17 cellular contexts compared by ENCODE assay signal in the genomic region with DNA sequence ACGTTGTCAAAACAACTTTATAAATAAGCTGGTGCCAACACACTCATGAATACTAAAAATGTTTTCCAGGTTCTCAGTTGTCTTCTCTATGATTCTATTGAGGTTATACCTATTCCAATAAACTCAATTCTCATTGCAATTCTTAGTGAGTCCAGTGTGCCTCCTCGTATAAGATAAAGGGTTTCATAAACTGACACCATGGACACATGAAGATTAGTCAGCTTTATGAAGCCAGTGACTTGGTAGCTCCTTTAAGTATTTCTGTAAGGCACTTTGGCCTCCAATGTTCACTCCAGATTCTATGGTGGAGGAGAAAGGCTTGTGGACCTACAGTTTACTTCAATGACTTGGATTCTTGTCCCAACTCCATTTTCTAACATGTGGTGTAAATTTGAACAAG.
DNase-seq lines count a peak whose midpoint lies in the region; ATAC-seq and TF ChIP-seq lines count a peak whose summit lies in the region.
"Had no signal": no experiment of that assay in that cellular context is flagged by ENCODE, and none has a peak within 500 bp of the region (broad histone marks: within the 10 kb centered on the region; RNA-seq: fewer than 3 reads in every experiment).

No MANE protein-coding gene starts in this region.

- no peaks in the 10 kb centered on the region for H3K27me3 ChIP-seq in HCT116 (ENCODE audit: insufficient read depth, low read length)
- H3K27me3 ChIP-seq in IMR-90 (ENCODE audit: control insufficient read depth, insufficient read depth, low read length), result no peaks in the 10 kb centered on the region
- H3K27me3 ChIP-seq: BE2C had no signal

- no peak overlapping the region for H3K27ac ChIP-seq in HCT116 (ENCODE audit: low read depth, low read length)
- H3K27ac ChIP-seq in IMR-90 (ENCODE audit: insufficient read depth, low read length), result no peak overlapping the region

- POLR2A ChIA-PET in HCT116 (lab: Charles Lee) (no interaction called here), IMR-90 (lab: Charles Lee; ENCODE audit: unreplicated experiment) (no interaction called here)

- intact Hi-C loops in HCT116 (cut with micrococcal nuclease) (no loop called here), IMR-90 (cut with micrococcal nuclease) (no loop called here), posterior cingulate gyrus (cut with DNase I) (no loop called here)

- H3K14ac ChIP-seq in IMR-90 (replicated peaks; ENCODE audit: low read depth, low read length), result no peak overlapping the region

- H3K9me3 Mint-ChIP-seq in memory B cell (peaks cover 3% of the 10 kb centered on the region), glutamatergic neuron (ENCODE audit: unreplicated experiment) (peaks cover 3% of the 10 kb centered on the region)
- peaks cover 4% of the 10 kb centered on the region for H3K9me3 Mint-ChIP-seq in stimulated activated memory B cell treated with anti-CD40 and anti-IgM and Interleukin-4, amounts not matched to agents 10 μg/mL and 1 μg/mL and 100 μg/mL, for 72 hours

- H4K8ac ChIP-seq in IMR-90 (ENCODE audit: low read depth in 2 of 2, low read length in 2 of 2), result no peak overlapping the region

- no peak for TF ChIP-seq RAD21 in HCT116 (IDR thresholded peaks at IDR 0.05; ENCODE audit: low read depth)
- no peak for TF ChIP-seq RAD21 in IMR-90 (IDR thresholded peaks at IDR 0.05; ENCODE audit: low read length)

- H3K18ac ChIP-seq in IMR-90 (ENCODE audit: low read depth, low read length), result no peak overlapping the region

- no peak overlapping the region for H2BK15ac ChIP-seq in IMR-90 (ENCODE audit: low read depth, low read length)

- no peak overlapping the region for H3K4me3 ChIP-seq in HCT116 (replicated peaks in 1 of 2; ENCODE audit: low read depth in 1 of 2, low read length in 2 of 2)
- H3K4me3 ChIP-seq in IMR-90 (ENCODE audit: insufficient read depth, low read depth, low read length), result no peak overlapping the region

- no peaks in the 10 kb centered on the region for H3K9me2 ChIP-seq in HCT116 (ENCODE audit: insufficient read depth)

- DNase-seq in HCT116 (ENCODE audit: low read depth, low spot score) (no peak), IMR-90 (no peak), memory B cell (ENCODE audit: low spot score in 2 of 2) (no peak), posterior cingulate gyrus (no peak), glutamatergic neuron (no peak)
- no peak for DNase-seq in stimulated activated CD4-positive, alpha-beta T cell treated with anti-CD3 and anti-CD28 coated beads, Interleukin-2, amount 100 ng/mL, for 24 hours
- DNase-seq: BE2C; C1 segment of cervical spinal cord; CD4-positive, CD25-positive, alpha-beta regulatory T cell; CD8-positive, alpha-beta memory T cell; COR-L47; DMS 273 treated with DMSO at 0.1 percent for 48 hours; DMS53; DND-41; EL; H9 had no signal

- dilution Hi-C loops in IMR-90 (cut with HindIII; ENCODE audit: low sequenced_read_pairs, unreplicated experiment), result no loop called here

- H2BK5ac ChIP-seq in IMR-90 (ENCODE audit: low read depth, low read length, poor library complexity, severe bottlenecking), result no peak overlapping the region

- no peak overlapping the region for H4K91ac ChIP-seq in IMR-90 (ENCODE audit: insufficient read depth, low read depth, low read length)

- H3K36me3 Mint-ChIP-seq in memory B cell (peaks cover 3% of the 10 kb centered on the region), glutamatergic neuron (ENCODE audit: unreplicated experiment) (peaks cover 4% of the 10 kb centered on the region)
- peaks cover 5% of the 10 kb centered on the region for H3K36me3 Mint-ChIP-seq in stimulated activated memory B cell treated with anti-CD40 and anti-IgM and Interleukin-4, amounts not matched to agents 10 μg/mL and 1 μg/mL and 100 μg/mL, for 72 hours
- H3K36me3 Mint-ChIP-seq: CD4-positive, CD25-positive, alpha-beta regulatory T cell; CD8-positive, alpha-beta memory T cell had no signal

- WGBS in IMR-90 (ENCODE audit: extremely low coverage in 2 of 2, insufficient read length in 1 of 2), 2 experiments, result no CpG with 5 or more reads among the region's 2 CpGs

- H3K9ac ChIP-seq in HCT116 (ENCODE audit: low read length) (no peak overlapping the region), IMR-90 (ENCODE audit: low read depth, low read length) (no peak overlapping the region)

- 0 out of 2 replicates have a peak, but pooled peaks cover 3% of the 10 kb centered on the region for H3K9me1 ChIP-seq in IMR-90 (ENCODE audit: insufficient read depth, low read length)

- RAD21 ChIA-PET in HCT116 (lab: Charles Lee; ENCODE audit: low non-redundant PET in 1 of 2, low total read pairs in 2 of 2, uncharacterized antibody in 2 of 2, unreplicated experiment in 2 of 2), result no interaction called here

- H4K20me1 ChIP-seq in HCT116 (ENCODE audit: insufficient read depth), result no peaks in the 10 kb centered on the region
- H4K20me1 ChIP-seq in IMR-90 (ENCODE audit: insufficient read depth, low read length), result no peaks in the 10 kb centered on the region

- H3K36me3 ChIP-seq in HCT116 (ENCODE audit: control insufficient read depth in 1 of 2, insufficient read depth in 2 of 2, low read length in 2 of 2) (no peaks in the 10 kb centered on the region), IMR-90 (ENCODE audit: control insufficient read depth, insufficient read depth, low read length) (no peaks in the 10 kb centered on the region)
- H3K36me3 ChIP-seq: BE2C had no signal

- CTCF ChIA-PET in HCT116 (lab: Charles Lee) (no interaction called here), IMR-90 (lab: Yijun Ruan, JAX) (interaction anchor here (0.6 kb wide), 1 partner anchor 10 kb away, joined by 3 read pairs; no protein-coding TSS in a partner anchor)

- H2BK120ac ChIP-seq in IMR-90 (ENCODE audit: low read depth, low read length), result peak overlapping the region; percentile 18; the same call in 1 of the 2 replicates

- no peak overlapping the region for H3K56ac ChIP-seq in IMR-90 (ENCODE audit: extremely low read depth, insufficient read depth, low read length)

- H2BK20ac ChIP-seq in IMR-90 (ENCODE audit: low read depth, low read length), result no peak overlapping the region

- H3K79me1 ChIP-seq in IMR-90 (ENCODE audit: low read depth in 1 of 2, low read length in 2 of 2), result no peaks in the 10 kb centered on the region

- H3K27ac Mint-ChIP-seq in memory B cell (peak overlapping the region; percentile 31), glutamatergic neuron (ENCODE audit: unreplicated experiment) (no peak overlapping the region)
- H3K27ac Mint-ChIP-seq in stimulated activated memory B cell treated with anti-CD40 and anti-IgM and Interleukin-4, amounts not matched to agents 10 μg/mL and 1 μg/mL and 100 μg/mL, for 72 hours, result peak overlapping the region; percentile 81
- H3K27ac Mint-ChIP-seq: H9 had no signal

- H3K4me1 Mint-ChIP-seq in memory B cell, result peaks cover 41% of the 10 kb centered on the region
- peaks cover 60% of the 10 kb centered on the region for H3K4me1 Mint-ChIP-seq in stimulated activated memory B cell treated with anti-CD40 and anti-IgM and Interleukin-4, amounts not matched to agents 10 μg/mL and 1 μg/mL and 100 μg/mL, for 72 hours
- peaks cover 4% of the 10 kb centered on the region for H3K4me1 Mint-ChIP-seq in glutamatergic neuron (ENCODE audit: low read depth, unreplicated experiment)

- in situ Hi-C loops in IMR-90 (cut with MboI; ENCODE audit: low sequenced_read_pairs), result no loop called here

- no peaks in the 10 kb centered on the region for H3K79me2 ChIP-seq in HCT116 (ENCODE audit: insufficient read depth, low read length)

- H2AFZ ChIP-seq in HCT116 (ENCODE audit: low read depth, low read length, poor library complexity, severe bottlenecking), result peak overlapping the region; percentile 51
- no peak overlapping the region for H2AFZ ChIP-seq in IMR-90 (replicated peaks; ENCODE audit: low read length, poor library complexity)

- H3K4me1 ChIP-seq in HCT116 (ENCODE audit: control insufficient read depth in 1 of 2, insufficient read depth in 2 of 2, low read length in 2 of 2) (peaks cover 0 to 15% of the 10 kb centered on the region in 2 experiments; a peak in 2 of 4 replicates), IMR-90 (ENCODE audit: control insufficient read depth, insufficient read depth, low read length) (peaks cover 10% of the 10 kb centered on the region)
- H3K4me1 ChIP-seq: BE2C had no signal

- H3K4me2 ChIP-seq in HCT116 (ENCODE audit: low read length), result no peak overlapping the region
- no peak overlapping the region for H3K4me2 ChIP-seq in IMR-90 (ENCODE audit: low read depth, low read length)

- no peak overlapping the region for H4K5ac ChIP-seq in IMR-90 (ENCODE audit: low read depth, low read length)

- no peak overlapping the region for H2AK5ac ChIP-seq in IMR-90 (ENCODE audit: low read depth, low read length)

- no peaks in the 10 kb centered on the region for H3K9me3 ChIP-seq in HCT116 (ENCODE audit: control insufficient read depth in 1 of 2, insufficient read depth in 1 of 2, low read depth in 1 of 2, low read length in 2 of 2)
- H3K9me3 ChIP-seq in IMR-90 (ENCODE audit: control insufficient read depth, insufficient read depth, low read length), result no peaks in the 10 kb centered on the region
- H3K9me3 ChIP-seq: BE2C had no signal

- H3K4me3 Mint-ChIP-seq in memory B cell, result no peak overlapping the region
- H3K4me3 Mint-ChIP-seq in stimulated activated memory B cell treated with anti-CD40 and anti-IgM and Interleukin-4, amounts not matched to agents 10 μg/mL and 1 μg/mL and 100 μg/mL, for 72 hours, result no peak overlapping the region
- H3K4me3 Mint-ChIP-seq in glutamatergic neuron (ENCODE audit: unreplicated experiment), result no peak overlapping the region
- H3K4me3 Mint-ChIP-seq: CD4-positive, CD25-positive, alpha-beta regulatory T cell; CD8-positive, alpha-beta memory T cell; H9 had no signal

- TF ChIP-seq POLR2A in HCT116 (IDR thresholded peaks at IDR 0.05; ENCODE audit: borderline replicate concordance, extremely low read depth, insufficient read depth, insufficient read length) (no peak), IMR-90 (IDR thresholded peaks at IDR 0.05; ENCODE audit: low read depth, low read length) (no peak)

- H3K4ac ChIP-seq in IMR-90 (ENCODE audit: low read depth, low read length), result no peak overlapping the region

- no peak overlapping the region for H2AK9ac ChIP-seq in IMR-90 (replicated peaks; ENCODE audit: low read depth, low read length, poor library complexity)

- ATAC-seq in HCT116 (no peak), IMR-90 (ENCODE audit: low read depth) (no peak), memory B cell (ENCODE audit: low read depth) (no peak)
- no peak for ATAC-seq in stimulated activated memory B cell treated with anti-CD40 and anti-IgM and Interleukin-4, amounts not matched to agents 10 μg/mL and 1 μg/mL and 100 μg/mL, for 72 hours

- no peaks in the 10 kb centered on the region for H3K27me3 Mint-ChIP-seq in memory B cell
- H3K27me3 Mint-ChIP-seq in stimulated activated memory B cell treated with anti-CD40 and anti-IgM and Interleukin-4, amounts not matched to agents 10 μg/mL and 1 μg/mL and 100 μg/mL, for 72 hours, result no peaks in the 10 kb centered on the region
- H3K27me3 Mint-ChIP-seq in glutamatergic neuron (ENCODE audit: unreplicated experiment), result no peaks in the 10 kb centered on the region
- H3K27me3 Mint-ChIP-seq: CD4-positive, CD25-positive, alpha-beta regulatory T cell; CD8-positive, alpha-beta memory T cell had no signal

- no TSS peak for BruUV-seq in HCT116 (replicated peaks; lab: Mats Ljungman, UMichigan)
- BruUV-seq in IMR-90 (replicated peaks; lab: Mats Ljungman, UMichigan), result no TSS peak

- no peak for TF ChIP-seq CTCF in HCT116 (IDR thresholded peaks at IDR 0.05 in 2 of 3, conservative IDR thresholded peaks at IDR 0.05 in 1 of 3; ENCODE audit: borderline replicate concordance in 1 of 3, insufficient read depth in 1 of 3, low read depth in 2 of 3, low read length in 2 of 3)
- no peak for TF ChIP-seq CTCF in IMR-90 (conservative IDR thresholded peaks at IDR 0.05; ENCODE audit: low read depth, low read length)
- TF ChIP-seq CTCF in glutamatergic neuron (IDR thresholded peaks at IDR 0.05; ENCODE audit: partially characterized antibody, unreplicated experiment), result no peak

- H3K23ac ChIP-seq in IMR-90 (ENCODE audit: low read depth, low read length), result no peak overlapping the region
